ENCODE assay signal across 11 cellular contexts in the genomic region with DNA sequence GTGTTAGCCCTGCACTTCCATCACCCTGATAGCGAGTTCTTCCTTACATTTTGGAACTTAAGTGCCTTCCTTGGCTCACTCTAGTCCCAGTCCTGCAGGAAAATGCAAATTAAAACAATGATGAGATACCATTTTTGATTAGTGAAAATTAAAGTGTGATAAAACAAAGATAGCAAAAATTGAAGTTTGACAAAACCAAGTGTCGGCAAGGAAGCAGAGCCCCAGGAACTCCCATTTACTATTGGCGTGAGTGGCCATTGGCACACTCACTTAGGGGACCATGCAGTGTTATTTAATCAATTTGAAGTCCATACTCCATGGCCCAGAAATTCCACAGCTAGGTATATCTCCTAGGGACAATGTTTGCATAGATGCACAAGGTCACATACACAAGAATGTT. TPM values are rescaled to one million over a fixed set of nuclear protein-coding genes. Genes with fewer than 3 reads are reported as not detected.
"Had no signal": no experiment of that assay in that cellular context is flagged by ENCODE, and none has a peak within 500 bp of the region (broad histone marks: within the 10 kb centered on the region; RNA-seq: fewer than 3 reads in every experiment).

No MANE protein-coding gene starts in this region.

- H3K4me2 ChIP-seq: GM23338 had no signal

- DNase-seq: GM23248, GOT3, H7, H9, HCEC 1CT, HFFc6 had no signal

- H3K9me3 ChIP-seq: HAP-1 had no signal

- H2AFZ ChIP-seq: GM23248, GM23338 had no signal

- H3K27ac Mint-ChIP-seq: GM23338, H9, HFFc6 had no signal

- H3K27ac ChIP-seq: GM23248 had no signal

- H3K9ac ChIP-seq: GM23248 had no signal

- H3K36me3 ChIP-seq: HAP-1 had no signal

- FAIRE-seq: H1, H54 had no signal

- ATAC-seq: GM23338, HCT116 had no signal

- H3K4me3 Mint-ChIP-seq: GM23338, H9, HFFc6 had no signal

- H3K4me1 Mint-ChIP-seq: GM23338, H9 had no signal

- H3K4me3 ChIP-seq: GM23248, GM23338, HAP-1 had no signal

- H3K9me3 Mint-ChIP-seq: GM23338, H9, HFFc6 had no signal

- H3K4me1 ChIP-seq: HAP-1 had no signal

RNA-seq across cellular contexts. Expression of a gene that starts 28.4 kb away (rescaled TPM):
- total RNA-seq: GM23248, GM23338, H1, H7, H9 had no signal
- polyA plus RNA-seq: GM23338, H1 had no signal
